In genomic region chr6:136038531-136038930, GRCh38 we compare ENCODE assay signal across 11 cellular contexts.
A peak's percentile ranks its signal among the peaks of the same experiment; 100 is the strongest.
DNase-seq lines count a peak whose midpoint lies in the region; ATAC-seq, FAIRE-seq and TF ChIP-seq lines count a peak whose summit lies in the region.
"Had no signal": no experiment of that assay in that cellular context is flagged by ENCODE, and none has a peak within 500 bp of the region (broad histone marks: within the 10 kb centered on the region; RNA-seq: fewer than 3 reads in every experiment).

No MANE protein-coding gene starts in this region.

- FAIRE-seq in HepG2 (lab: Jason Lieb, UNC), result no peak
- FAIRE-seq: HTR-8/SVneo had no signal

- no peaks in the 10 kb centered on the region for H3K27me3 ChIP-seq in liver (ENCODE audit: control insufficient read depth in 4 of 4, insufficient read depth in 4 of 4, low read length in 3 of 4)
- peaks cover 0 to 5% of the 10 kb centered on the region in 2 experiments; a peak in 2 of 5 replicates for H3K27me3 ChIP-seq in HepG2 (ENCODE audit: control insufficient read depth in 1 of 2, insufficient read depth in 2 of 2, low read length in 2 of 2)
- no peaks in the 10 kb centered on the region for H3K27me3 ChIP-seq in gastroesophageal sphincter
- H3K27me3 ChIP-seq in prostate gland (replicated peaks; ENCODE audit: insufficient read depth), result no peaks in the 10 kb centered on the region

- no peak for TF ChIP-seq POLR2A in HepG2 (IDR thresholded peaks at IDR 0.05; ENCODE audit: insufficient read depth in 1 of 2, low read depth in 2 of 2, low read length in 2 of 2)
- no peak for TF ChIP-seq POLR2A in gastroesophageal sphincter (IDR thresholded peaks at IDR 0.05)
- TF ChIP-seq POLR2A in prostate gland (IDR thresholded peaks at IDR 0.05), result no peak

- H3K9me3 ChIP-seq in liver (ENCODE audit: control insufficient read depth in 4 of 4, low read length in 3 of 4), result no peaks in the 10 kb centered on the region
- no peaks in the 10 kb centered on the region for H3K9me3 ChIP-seq in HepG2 (ENCODE audit: low read length)
- no peaks in the 10 kb centered on the region for H3K9me3 ChIP-seq in gastroesophageal sphincter
- no peaks in the 10 kb centered on the region for H3K9me3 ChIP-seq in prostate gland

- no peak overlapping the region for H3K9ac ChIP-seq in liver (ENCODE audit: low read depth in 1 of 2, low read length in 2 of 2)
- no peak overlapping the region for H3K9ac ChIP-seq in HepG2 (ENCODE audit: insufficient read depth, low read depth, low read length)

- no peaks in the 10 kb centered on the region for H3K79me2 ChIP-seq in HepG2 (ENCODE audit: insufficient read depth, low read length)

- CTCF ChIA-PET in HepG2 (lab: Yijun Ruan, JAX; ENCODE audit: low intra/inter-chr PET ratio, low total read pairs), result no interaction called here

- in situ Hi-C loops in HepG2 (cut with HindIII; ENCODE audit: extremely low pct_ligation_motif_present, low pct_unique_long_range_greater_than_20kb), result no loop called here

- TF ChIP-seq CTCF in liver (IDR thresholded peaks at IDR 0.05; ENCODE audit: low read depth, low read length, missing input control), result no peak
- no peak for TF ChIP-seq CTCF in HepG2 (CRISPR knock-in tag; IDR thresholded peaks at IDR 0.05)
- TF ChIP-seq CTCF in gastroesophageal sphincter (IDR thresholded peaks at IDR 0.05), result no peak
- no peak for TF ChIP-seq CTCF in prostate gland (IDR thresholded peaks at IDR 0.05)

- H3K4me1 ChIP-seq in liver (ENCODE audit: control insufficient read depth in 4 of 4, insufficient read depth in 4 of 4, low read length in 3 of 4) (no peaks in the 10 kb centered on the region), HepG2 (ENCODE audit: insufficient read depth, low read length) (no peaks in the 10 kb centered on the region), gastroesophageal sphincter (peaks cover 0 to 47% (median 11%) of the 10 kb centered on the region in 3 donors), prostate gland (replicated peaks) (no peaks in the 10 kb centered on the region)

- ATAC-seq in HepG2, result no peak
- no peak for ATAC-seq in gastroesophageal sphincter
- ATAC-seq in HG03378 (IDR thresholded peaks at IDR 0.05; ENCODE audit: unreplicated experiment), result no peak

- DNase-seq in HepG2 (ENCODE audit: low spot score), result no peak
- no peak for DNase-seq in prostate gland (ENCODE audit: low spot score)
- DNase-seq in NOMO-1 treated with DMSO at 0.1 percent for 48 hours (lab: John Stamatoyannopoulos, UW; ENCODE audit: unreplicated experiment), result no peak
- no peak for DNase-seq in NCI-H146 treated with DMSO at 0.1 percent for 48 hours (lab: John Stamatoyannopoulos, UW; ENCODE audit: unreplicated experiment)
- no peak for DNase-seq in activated CD8-positive, alpha-beta memory T cell treated with anti-CD3 and anti-CD28 coated beads for 24 hours
- DNase-seq: midbrain, SW 1271 had no signal

- POLR2A ChIA-PET in HepG2 (lab: Yijun Ruan, JAX), result no interaction called here

- intact Hi-C loops in HepG2 (cut with micrococcal nuclease; ENCODE audit: unreplicated experiment) (no loop called here), prostate gland (cut with DNase I) (loop anchor here (5.0 to 10.0 kb wide), 2 partner anchors 64 to 116 kb away; no protein-coding TSS in a partner anchor)

- no peak for TF ChIP-seq RAD21 in liver (IDR thresholded peaks at IDR 0.05)
- no peak for TF ChIP-seq RAD21 in HepG2 (CRISPR knock-in tag; IDR thresholded peaks at IDR 0.05)

- no peaks in the 10 kb centered on the region for H4K20me1 ChIP-seq in HepG2 (ENCODE audit: insufficient read depth, low read length)

- no TSS peak for BruUV-seq in HepG2 (replicated peaks; lab: Mats Ljungman, UMichigan)

- H3K36me3 ChIP-seq in liver (ENCODE audit: control insufficient read depth in 4 of 4, insufficient read depth in 3 of 4, low read depth in 1 of 4, low read length in 3 of 4) (no peaks in the 10 kb centered on the region), HepG2 (replicated peaks in 1 of 2; ENCODE audit: control insufficient read depth in 1 of 2, insufficient read depth in 2 of 2, low read length in 2 of 2) (no peaks in the 10 kb centered on the region), gastroesophageal sphincter (no peaks in the 10 kb centered on the region), prostate gland (no peaks in the 10 kb centered on the region)

- H2AFZ ChIP-seq in HepG2 (ENCODE audit: low read length), result no peak overlapping the region

- H3K27ac ChIP-seq in liver (ENCODE audit: low read depth in 1 of 2, low read length in 2 of 2) (peak overlapping the region; percentile 52 to 75), HepG2 (ENCODE audit: extremely low read length, insufficient read depth, low read length) (no peak overlapping the region), gastroesophageal sphincter (peak overlapping the region; percentile 1 to 79 (median 78)), prostate gland (peak overlapping the region; percentile 58 to 60)

- no peak overlapping the region for H3K4me2 ChIP-seq in HepG2 (ENCODE audit: low read depth, low read length)

- H3K4me3 ChIP-seq in liver (ENCODE audit: low read depth in 1 of 3, low read length in 3 of 3), result peak overlapping the region in 2 of 3 donors; percentile 6 to 21
- no peak overlapping the region for H3K4me3 ChIP-seq in HepG2 (replicated peaks in 1 of 3; ENCODE audit: insufficient read depth in 1 of 3, low read depth in 2 of 3, low read length in 3 of 3)
- peak overlapping the region; percentile 6 to 48 for H3K4me3 ChIP-seq in gastroesophageal sphincter
- H3K4me3 ChIP-seq in prostate gland, result peak overlapping the region; percentile 7 to 21

- TF ChIP-seq EP300 in HepG2 (IDR thresholded peaks at IDR 0.05; ENCODE audit: low read depth in 2 of 2, low read length in 2 of 2) (no peak), HepG2 (CRISPR knock-in tag; IDR thresholded peaks at IDR 0.05; ENCODE audit: borderline replicate concordance) (no peak), gastroesophageal sphincter (IDR thresholded peaks at IDR 0.05) (no peak)

TF ChIP-seq in liver, 16 proteins besides CTCF, POLR2A, EP300 and RAD21:
- TF ChIP-seq HNF4A (conservative IDR thresholded peaks at IDR 0.05), result no peak
- no peak for TF ChIP-seq JUND (IDR thresholded peaks at IDR 0.05)
TF ChIP-seq in liver: peak in this region for 0.

TF ChIP-seq in HepG2, 621 proteins besides CTCF, POLR2A, EP300 and RAD21:
- TF ChIP-seq TERF1 (CRISPR knock-in tag; IDR thresholded peaks at IDR 0.05) (no peak), JUNB (CRISPR knock-in tag; IDR thresholded peaks at IDR 0.05; ENCODE audit: borderline replicate concordance) (no peak), FOXK2 (IDR thresholded peaks at IDR 0.05) (no peak), ZNF512 (CRISPR knock-in tag; IDR thresholded peaks at IDR 0.05) (no peak), ZNF414 (CRISPR knock-in tag; IDR thresholded peaks at IDR 0.05) (no peak), KAT2B (IDR thresholded peaks at IDR 0.05; ENCODE audit: borderline replicate concordance, low read depth, low read length) (no peak), BCL6 (CRISPR knock-in tag; IDR thresholded peaks at IDR 0.05) (no peak)

Comparison
In these comparisons a context has a peak if more than half of its experiments do, and no peak if none do; other contexts are left out.
1. H3K4me3 ChIP-seq: peak in liver (2 of 3), gastroesophageal sphincter (2 of 2) and prostate gland (2 of 2); none in HepG2 (0 of 3).